ENCODE assay signal across 18 cellular contexts in genomic region chr4:159417006-159417405, GRCh38.
DNase-seq lines count a peak whose midpoint lies in the region; ATAC-seq, FAIRE-seq and TF ChIP-seq lines count a peak whose summit lies in the region.
"Had no signal": no experiment of that assay in that cellular context is flagged by ENCODE, and none has a peak within 500 bp of the region (broad histone marks: within the 10 kb centered on the region; RNA-seq: fewer than 3 reads in every experiment).

No MANE protein-coding gene starts in this region.

- peak overlapping the region; percentile 35 for H3K27ac Mint-ChIP-seq in Caco-2 (ENCODE audit: unreplicated experiment)
- H3K27ac Mint-ChIP-seq: CD8-positive, alpha-beta memory T cell; GM23338 had no signal

- no peak for DNase-seq in Caco-2
- peak; percentile 65 for DNase-seq in PC-3
- no peak for DNase-seq in ascending aorta (ENCODE audit: low spot score in 2 of 2)
- DNase-seq in keratinocyte (ENCODE audit: low read depth, low spot score) = no peak
- DNase-seq in NCI-H345 (lab: John Stamatoyannopoulos, UW) = no peak
- DNase-seq in KBM-7 = no peak
- DNase-seq in GM13977 (ENCODE audit: low spot score) = no peak
- DNase-seq: 8988T; AML-193; CD8-positive, alpha-beta memory T cell; DMS79; H7 had no signal

- no peak overlapping the region for H3K4me3 Mint-ChIP-seq in Caco-2 (ENCODE audit: unreplicated experiment)
- H3K4me3 Mint-ChIP-seq: CD8-positive, alpha-beta memory T cell; GM23338 had no signal

- peaks cover 12% of the 10 kb centered on the region for H3K4me1 Mint-ChIP-seq in Caco-2 (ENCODE audit: low read depth, unreplicated experiment)
- H3K4me1 Mint-ChIP-seq: CD8-positive, alpha-beta memory T cell had no signal

- BruUV-seq in Caco-2 (replicated peaks; lab: Mats Ljungman, UMichigan) (no TSS peak), PC-3 (replicated peaks; lab: Mats Ljungman, UMichigan) (no TSS peak)

- intact Hi-C loops in Caco-2 (cut with micrococcal nuclease; ENCODE audit: unreplicated experiment) = no loop called here
- intact Hi-C loops in PC-3 (cut with micrococcal nuclease) = loop anchor here (1.0 kb wide), 1 partner anchor 27 kb away; no protein-coding TSS in a partner anchor
- intact Hi-C loops in ascending aorta (cut with DNase I) = no loop called here

- no peaks in the 10 kb centered on the region for H3K27me3 Mint-ChIP-seq in Caco-2 (ENCODE audit: insufficient read depth, unreplicated experiment)

- H3K9me3 ChIP-seq in Caco-2 (peaks cover 10% of the 10 kb centered on the region; the same call in 1 of the 2 replicates), PC-3 (ENCODE audit: low read length) (no peaks in the 10 kb centered on the region), ascending aorta (peaks cover 0 to 14% of the 10 kb centered on the region in 2 donors), keratinocyte (ENCODE audit: control insufficient read depth, low read depth, low read length) (no peaks in the 10 kb centered on the region)

- H2AFZ ChIP-seq in PC-3 (ENCODE audit: low read length) (no peak overlapping the region), keratinocyte (ENCODE audit: control insufficient read depth, low read length) (no peak overlapping the region)
- H2AFZ ChIP-seq: GM23338 had no signal

- no peaks in the 10 kb centered on the region for H3K9me3 Mint-ChIP-seq in Caco-2 (ENCODE audit: unreplicated experiment)
- H3K9me3 Mint-ChIP-seq: CD8-positive, alpha-beta memory T cell had no signal

- H4K20me1 ChIP-seq in PC-3 (ENCODE audit: low read length) = no peaks in the 10 kb centered on the region
- H4K20me1 ChIP-seq in keratinocyte (ENCODE audit: control insufficient read depth, extremely low read depth, insufficient read depth, low read length) = no peaks in the 10 kb centered on the region
- H4K20me1 ChIP-seq: BLaER1 had no signal

- POLR2A ChIA-PET in Caco-2 (lab: Charles Lee) (no interaction called here), PC-3 (lab: Charles Lee; ENCODE audit: unreplicated experiment) (no interaction called here)

- ATAC-seq in PC-3 (peak; percentile 26; the same call in 1 of the 2 replicates), HG03159 (IDR thresholded peaks at IDR 0.05; ENCODE audit: unreplicated experiment) (no peak)
- ATAC-seq: GM12878, GM23338, HepG2 had no signal

- H3K4me3 ChIP-seq in Caco-2 (ENCODE audit: low read depth, low read length) (no peak overlapping the region), PC-3 (ENCODE audit: low read length) (no peak overlapping the region), ascending aorta (no peak overlapping the region), keratinocyte (ENCODE audit: control insufficient read depth in 2 of 3, extremely low read depth in 1 of 3, insufficient read depth in 2 of 3, low read depth in 1 of 3, low read length in 3 of 3) (no peak overlapping the region)
- H3K4me3 ChIP-seq: BLaER1, GM12878, GM23338 had no signal

- dilution Hi-C loops in keratinocyte (cut with MboI; ENCODE audit: extremely low pct_ligation_motif_present, low sequenced_read_pairs) = no loop called here

- no peaks in the 10 kb centered on the region for H3K9me2 ChIP-seq in PC-3 (replicated peaks; ENCODE audit: low read length)

- H3K4me2 ChIP-seq in PC-3 (ENCODE audit: low read length) (peak overlapping the region; percentile 65), keratinocyte (ENCODE audit: control insufficient read depth, extremely low read depth, insufficient read depth, low read depth, low read length) (no peak overlapping the region)
- H3K4me2 ChIP-seq: GM23338 had no signal

- H3K36me3 ChIP-seq in Caco-2 (ENCODE audit: control insufficient read depth, insufficient read depth, low read length) = no peaks in the 10 kb centered on the region
- H3K36me3 ChIP-seq in PC-3 (ENCODE audit: low read depth, low read length) = no peaks in the 10 kb centered on the region
- no peaks in the 10 kb centered on the region for H3K36me3 ChIP-seq in ascending aorta
- no peaks in the 10 kb centered on the region for H3K36me3 ChIP-seq in keratinocyte (ENCODE audit: control insufficient read depth in 2 of 2, extremely low read depth in 1 of 2, insufficient read depth in 2 of 2, low read length in 2 of 2)
- H3K36me3 ChIP-seq: BLaER1 had no signal

- peaks cover 7% of the 10 kb centered on the region for H3K36me3 Mint-ChIP-seq in Caco-2 (ENCODE audit: insufficient read depth, unreplicated experiment)
- H3K36me3 Mint-ChIP-seq: CD8-positive, alpha-beta memory T cell had no signal

- H3K9me1 ChIP-seq in keratinocyte (ENCODE audit: control insufficient read depth, extremely low read depth, insufficient read depth, low read length) = no peaks in the 10 kb centered on the region

- CTCF ChIA-PET in Caco-2 (lab: Charles Lee) (no interaction called here), PC-3 (lab: Charles Lee) (interaction anchor here (0.7 to 1.0 kb wide), 2 partner anchors 32 to 300 kb away, joined by 5 to 8 read pairs; no protein-coding TSS in a partner anchor)

- peaks cover 4% of the 10 kb centered on the region for H3F3A ChIP-seq in PC-3 (ENCODE audit: low read length, unreplicated experiment)

- no peak for TF ChIP-seq CTCF in Caco-2 (IDR thresholded peaks at IDR 0.05; ENCODE audit: insufficient read depth in 1 of 2, low read depth in 1 of 2, low read length in 1 of 2, severe bottlenecking in 1 of 2, unreplicated experiment in 1 of 2)
- no peak for TF ChIP-seq CTCF in PC-3 (conservative IDR thresholded peaks at IDR 0.05; ENCODE audit: low read depth, low read length)
- TF ChIP-seq CTCF in ascending aorta (IDR thresholded peaks at IDR 0.05) = no peak
- no peak for TF ChIP-seq CTCF in keratinocyte (optimal IDR thresholded peaks at IDR 0.05 in 1 of 3, IDR thresholded peaks at IDR 0.05 in 1 of 3, conservative IDR thresholded peaks at IDR 0.05 in 1 of 3; ENCODE audit: extremely low read depth in 1 of 3, insufficient read depth in 2 of 3, low read length in 3 of 3)
- TF ChIP-seq CTCF in GM13977 (IDR thresholded peaks at IDR 0.05; ENCODE audit: extremely low read depth, insufficient read depth, missing control alignments) = no peak

- peaks cover 25% of the 10 kb centered on the region for H3K4me1 ChIP-seq in Caco-2
- H3K4me1 ChIP-seq in PC-3 (ENCODE audit: insufficient read depth, low read length) = peaks cover 42% of the 10 kb centered on the region
- peaks cover 0 to 2% of the 10 kb centered on the region in 2 donors for H3K4me1 ChIP-seq in ascending aorta
- peaks cover 14% of the 10 kb centered on the region for H3K4me1 ChIP-seq in keratinocyte (ENCODE audit: control insufficient read depth, extremely low read depth, insufficient read depth, low read length)

- H3K27me3 ChIP-seq in Caco-2 (replicated peaks; ENCODE audit: control insufficient read depth, insufficient read depth, low read length) (no peaks in the 10 kb centered on the region), PC-3 (ENCODE audit: low read length) (no peaks in the 10 kb centered on the region), ascending aorta (no peaks in the 10 kb centered on the region), keratinocyte (ENCODE audit: control insufficient read depth, extremely low read depth, insufficient read depth, low read length) (no peaks in the 10 kb centered on the region)
- H3K27me3 ChIP-seq: BLaER1 had no signal

- in situ Hi-C loops in KBM-7 (cut with MboI; ENCODE audit: low pct_unique_long_range_greater_than_20kb, low sequenced_read_pairs) (no loop called here), GM13977 (cut with MboI; ENCODE audit: low pct_unique_long_range_greater_than_20kb, low sequenced_read_pairs, unreplicated experiment) (no loop called here)

- peak; percentile 69 for FAIRE-seq in keratinocyte (lab: Jason Lieb, UNC)
- FAIRE-seq: GM12878, HepG2, HTR-8/SVneo had no signal

- H3K79me2 ChIP-seq in PC-3 (ENCODE audit: low read length) = no peaks in the 10 kb centered on the region
- no peaks in the 10 kb centered on the region for H3K79me2 ChIP-seq in keratinocyte (ENCODE audit: control insufficient read depth, insufficient read depth, low read length)

- H3K27ac ChIP-seq in PC-3 (ENCODE audit: low read length) (peak overlapping the region; percentile 82), ascending aorta (peak overlapping the region; percentile 6 to 26), keratinocyte (ENCODE audit: control insufficient read depth, insufficient read depth, low read length) (no peak overlapping the region)
- H3K27ac ChIP-seq: BLaER1 had no signal

- H3K9ac ChIP-seq in PC-3 (ENCODE audit: low read length) (peak overlapping the region; percentile 49), keratinocyte (ENCODE audit: control insufficient read depth, extremely low read depth, insufficient read depth, low read length) (no peak overlapping the region)
- H3K9ac ChIP-seq: BLaER1 had no signal
